In genomic region chr10:70582793-70583700, GRCh38 we compare ENCODE assay signal across 13 cellular contexts. TPM values are rescaled to one million over a fixed set of nuclear protein-coding genes. Genes with fewer than 3 reads are reported as not detected.
"Had no signal": no experiment of that assay in that cellular context is flagged by ENCODE, and none has a peak within 500 bp of the region (broad histone marks: within the 10 kb centered on the region; RNA-seq: fewer than 3 reads in every experiment).

No MANE protein-coding gene starts in this region.

- H3K4me3 Mint-ChIP-seq: dendritic cell treated with granulocyte-macrophage colony-stimulating factor and Interleukin-4, amounts not matched to agents 40 ng/mL and 50 ng/mL, for 4 days; effector memory CD8-positive, alpha-beta T cell; nephron progenitor cell had no signal

- H3K27me3 Mint-ChIP-seq: effector memory CD8-positive, alpha-beta T cell had no signal

- H3K9me3 Mint-ChIP-seq: dendritic cell treated with granulocyte-macrophage colony-stimulating factor and Interleukin-4, amounts not matched to agents 40 ng/mL and 50 ng/mL, for 4 days; nephron progenitor cell had no signal

- DNase-seq: activated CD4-positive, alpha-beta T cell treated with anti-CD3 and anti-CD28 coated beads, Interleukin-2, amount 50 U/mL, for 1 hour; activated T-cell treated with anti-CD3 and anti-CD28 coated beads, Interleukin-2, amount 50 U/mL, for 48 hours; effector memory CD8-positive, alpha-beta T cell; erythroblast; nephron progenitor cell; retina; SHP77; small intestine had no signal

- ATAC-seq: effector memory CD8-positive, alpha-beta T cell; pancreas; SK-N-SH treated with all-trans-retinoic acid at 6 μM for 48 hours had no signal

- H3K27ac Mint-ChIP-seq: dendritic cell treated with granulocyte-macrophage colony-stimulating factor and Interleukin-4, amounts not matched to agents 40 ng/mL and 50 ng/mL, for 4 days; effector memory CD8-positive, alpha-beta T cell; nephron progenitor cell had no signal

RNA-seq across cellular contexts. Expression of gene PRF1, which starts 19.5 kb away (rescaled TPM):
- total RNA-seq: hepatocyte, lung microvascular endothelial cell had no signal
